ENCODE assay signal across 24 cellular contexts in genomic region chr5:168723037-168723436, GRCh38.
"Had no signal": no experiment of that assay in that cellular context is flagged by ENCODE, and none has a peak within 500 bp of the region (broad histone marks: within the 10 kb centered on the region; RNA-seq: fewer than 3 reads in every experiment).

No MANE protein-coding gene starts in this region.

- DNase-seq: naive B cell; naive thymus-derived CD8-positive, alpha-beta T cell; nephron progenitor cell; occipital lobe; pancreas; psoas muscle; right lobe of liver; sigmoid colon; small intestine; stimulated activated CD4-positive, alpha-beta T cell treated with anti-CD3 and anti-CD28 coated beads, Interleukin-15, amount 100 ng/mL, for 24 hours; stimulated activated CD4-positive, alpha-beta T cell treated with anti-CD3 and anti-CD28 coated beads, Interleukin-4, amount 100 ng/mL, for 1 hour; stimulated activated CD4-positive, alpha-beta T cell treated with anti-CD3 and anti-CD28 coated beads, Interleukin-4, amount 100 ng/mL, for 4 hours; stimulated activated CD8-positive, alpha-beta memory T cell treated with anti-CD3 and anti-CD28 coated beads, Interleukin-4, amount 100 ng/mL, for 48 hours; stimulated activated naive CD4-positive, alpha-beta T cell; stimulated activated naive CD8-positive, alpha-beta T cell treated with anti-CD3 and anti-CD28 coated beads, Interleukin-15, amount 100 ng/mL, for 72 hours; stimulated activated naive CD8-positive, alpha-beta T cell treated with anti-CD3 and anti-CD28 coated beads, Interleukin-15, Interleukin-2, amounts not matched to agents 100 U/mL and 50 U/mL, for 24 hours; substantia nigra; testis; tibial artery; transverse colon; upper lobe of right lung; uterus had no signal

- H3K4me3 ChIP-seq: neural progenitor cell, pancreas, psoas muscle, right lobe of liver, sigmoid colon, suprapubic skin, testis, tibial artery, transverse colon, upper lobe of right lung, uterus had no signal

- H3K9me3 ChIP-seq: pancreas, psoas muscle, right lobe of liver, sigmoid colon, suprapubic skin, testis, tibial artery, transverse colon, upper lobe of right lung, uterus had no signal

- H3K27me3 ChIP-seq: neural progenitor cell, pancreas, right lobe of liver, sigmoid colon, suprapubic skin, testis, tibial artery, transverse colon, upper lobe of right lung, uterus had no signal

- H3K27ac ChIP-seq: neural progenitor cell, pancreas, psoas muscle, right lobe of liver, sigmoid colon, suprapubic skin, testis, tibial artery, transverse colon, upper lobe of right lung, uterus had no signal

- H3K9ac ChIP-seq: neural progenitor cell had no signal

- H2AFZ ChIP-seq: neural progenitor cell had no signal

- H3K36me3 ChIP-seq: neural progenitor cell, pancreas, right lobe of liver, transverse colon, uterus had no signal

- H3K4me1 ChIP-seq: neural progenitor cell, pancreas, psoas muscle, right lobe of liver, sigmoid colon, suprapubic skin, testis, tibial artery, transverse colon, upper lobe of right lung, uterus had no signal

- H3K4me2 ChIP-seq: neural progenitor cell had no signal
